ENCODE assay signal across 15 cellular contexts in the genomic region with DNA sequence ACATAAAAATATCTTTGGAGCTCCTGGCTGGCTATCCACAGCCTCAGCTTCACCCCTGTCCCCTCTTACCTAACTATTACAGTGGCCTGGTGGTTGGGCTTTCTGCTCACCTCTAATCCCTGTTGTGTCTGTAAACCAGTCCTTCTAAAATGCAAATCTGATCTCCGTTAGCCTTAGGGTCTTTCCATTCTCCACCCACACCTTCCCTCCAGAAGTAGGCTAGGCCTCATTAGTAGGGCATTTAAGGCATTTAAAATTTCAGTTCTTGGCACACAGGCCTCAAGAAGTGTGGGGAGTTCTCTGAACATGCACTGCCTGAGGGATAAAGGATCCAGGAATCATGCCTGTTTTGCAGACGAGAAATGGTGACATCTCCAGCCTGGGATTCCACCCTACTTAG. TPM values are rescaled to one million over a fixed set of nuclear protein-coding genes. Genes with fewer than 3 reads are reported as not detected.
DNase-seq lines count a peak whose midpoint lies in the region; ATAC-seq and TF ChIP-seq lines count a peak whose summit lies in the region.
"Had no signal": no experiment of that assay in that cellular context is flagged by ENCODE, and none has a peak within 500 bp of the region (broad histone marks: within the 10 kb centered on the region; RNA-seq: fewer than 3 reads in every experiment).

No MANE protein-coding gene starts in this region.

- H3K36me3 ChIP-seq in GM23338 (ENCODE audit: insufficient read depth): no peaks in the 10 kb centered on the region
- no peaks in the 10 kb centered on the region for H3K36me3 ChIP-seq in IMR-90 (ENCODE audit: control insufficient read depth, insufficient read depth, low read length)

- H4K8ac ChIP-seq in IMR-90 (ENCODE audit: low read depth in 2 of 2, low read length in 2 of 2): no peak overlapping the region

- H3K27ac Mint-ChIP-seq in GM23338 (no peak overlapping the region), WTC11 (no peak overlapping the region), osteocyte (ENCODE audit: unreplicated experiment) (no peak overlapping the region)
- no peak overlapping the region for H3K27ac Mint-ChIP-seq in activated CD4-positive, alpha-beta T cell treated with anti-CD3 and anti-CD28 coated beads for 36 hours
- H3K27ac Mint-ChIP-seq: CD4-positive, alpha-beta memory T cell had no signal

- H4K91ac ChIP-seq in IMR-90 (ENCODE audit: insufficient read depth, low read depth, low read length): no peak overlapping the region

- no TSS peak for BruUV-seq in IMR-90 (replicated peaks; lab: Mats Ljungman, UMichigan)

- no peak overlapping the region for H2AK9ac ChIP-seq in IMR-90 (replicated peaks; ENCODE audit: low read depth, low read length, poor library complexity)

- no peak overlapping the region for H3K4me3 Mint-ChIP-seq in GM23338
- H3K4me3 Mint-ChIP-seq in WTC11: no peak overlapping the region
- no peak overlapping the region for H3K4me3 Mint-ChIP-seq in osteocyte (ENCODE audit: unreplicated experiment)
- H3K4me3 Mint-ChIP-seq in activated CD4-positive, alpha-beta T cell treated with anti-CD3 and anti-CD28 coated beads for 36 hours: no peak overlapping the region
- H3K4me3 Mint-ChIP-seq: CD4-positive, alpha-beta memory T cell had no signal

- H3K9me1 ChIP-seq in IMR-90 (ENCODE audit: insufficient read depth, low read length): peaks cover 9% of the 10 kb centered on the region

- in situ Hi-C loops in IMR-90 (cut with MboI; ENCODE audit: low sequenced_read_pairs): no loop called here

- no peak overlapping the region for H3K9ac ChIP-seq in IMR-90 (ENCODE audit: low read depth, low read length)

- H3K27me3 Mint-ChIP-seq in GM23338 (ENCODE audit: insufficient read depth, low read depth, poor library complexity) (no peaks in the 10 kb centered on the region), WTC11 (ENCODE audit: low read depth) (peaks cover 31% of the 10 kb centered on the region), osteocyte (ENCODE audit: unreplicated experiment) (no peaks in the 10 kb centered on the region)
- peaks cover 17% of the 10 kb centered on the region for H3K27me3 Mint-ChIP-seq in activated CD4-positive, alpha-beta T cell treated with anti-CD3 and anti-CD28 coated beads for 36 hours

- no peak overlapping the region for H3K56ac ChIP-seq in IMR-90 (ENCODE audit: extremely low read depth, insufficient read depth, low read length)

- POLR2A ChIA-PET in IMR-90 (lab: Charles Lee; ENCODE audit: unreplicated experiment) (no interaction called here), WTC11 (lab: Charles Lee) (no interaction called here)
- POLR2A ChIA-PET in activated CD4-positive, alpha-beta T cell treated with anti-CD3 and anti-CD28 coated beads for 36 hours (lab: Charles Lee): no interaction called here

- TF ChIP-seq CTCF in GM23338 (conservative IDR thresholded peaks at IDR 0.05; ENCODE audit: low read depth in 2 of 2) (no peak), IMR-90 (conservative IDR thresholded peaks at IDR 0.05; ENCODE audit: low read depth, low read length) (no peak), WTC11 (IDR thresholded peaks at IDR 0.05) (no peak), osteocyte (IDR thresholded peaks at IDR 0.05) (no peak)

- no peak overlapping the region for H3K27ac ChIP-seq in GM23338 (ENCODE audit: low read depth)
- H3K27ac ChIP-seq in IMR-90 (ENCODE audit: insufficient read depth, low read length): no peak overlapping the region

- no peak overlapping the region for H3K14ac ChIP-seq in IMR-90 (replicated peaks; ENCODE audit: low read depth, low read length)

- no peak overlapping the region for H2BK15ac ChIP-seq in IMR-90 (ENCODE audit: low read depth, low read length)

- DNase-seq in GM23338 (ENCODE audit: low spot score): no peak
- DNase-seq in IMR-90: no peak
- no peak for DNase-seq in WTC11 (ENCODE audit: low spot score)
- peak; percentile 65 for DNase-seq in osteocyte (ENCODE audit: extremely low spot score, unreplicated experiment)
- DNase-seq in activated CD4-positive, alpha-beta T cell treated with anti-CD3 and anti-CD28 coated beads for 36 hours: no peak
- DNase-seq in activated CD8-positive, alpha-beta memory T cell treated with anti-CD3 and anti-CD28 coated beads for 24 hours: no peak
- DNase-seq: C1 segment of cervical spinal cord; Calu3; CD4-positive, alpha-beta memory T cell; COR-L47; DND-41; GDM1; H7 had no signal

- no peak overlapping the region for H3K4me2 ChIP-seq in GM23338
- no peak overlapping the region for H3K4me2 ChIP-seq in IMR-90 (ENCODE audit: low read depth, low read length)

- H2AFZ ChIP-seq in GM23338: no peak overlapping the region
- H2AFZ ChIP-seq in IMR-90 (replicated peaks; ENCODE audit: low read length, poor library complexity): peak overlapping the region; percentile 10

- H2BK120ac ChIP-seq in IMR-90 (ENCODE audit: low read depth, low read length): no peak overlapping the region

- no peak overlapping the region for H3K4me3 ChIP-seq in GM23338
- H3K4me3 ChIP-seq in IMR-90 (ENCODE audit: insufficient read depth, low read depth, low read length): no peak overlapping the region

- H3K4me1 Mint-ChIP-seq in GM23338: peaks cover 7% of the 10 kb centered on the region; the same call in 2 of the 3 replicates
- peaks cover 13% of the 10 kb centered on the region for H3K4me1 Mint-ChIP-seq in WTC11
- peaks cover 21% of the 10 kb centered on the region for H3K4me1 Mint-ChIP-seq in osteocyte (ENCODE audit: unreplicated experiment)
- no peaks in the 10 kb centered on the region for H3K4me1 Mint-ChIP-seq in activated CD4-positive, alpha-beta T cell treated with anti-CD3 and anti-CD28 coated beads for 36 hours
- H3K4me1 Mint-ChIP-seq: CD4-positive, alpha-beta memory T cell had no signal

- H2BK20ac ChIP-seq in IMR-90 (ENCODE audit: low read depth, low read length): no peak overlapping the region

- H3K18ac ChIP-seq in IMR-90 (ENCODE audit: low read depth, low read length): no peak overlapping the region

- CTCF ChIA-PET in IMR-90 (lab: Yijun Ruan, JAX) (no interaction called here), WTC11 (lab: Charles Lee) (interaction anchor here (0.6 to 1.4 kb wide), 2 partner anchors 227 to 1259 kb away, joined by 3 to 6 read pairs; no protein-coding TSS in a partner anchor)
- CTCF ChIA-PET in activated CD4-positive, alpha-beta T cell treated with anti-CD3 and anti-CD28 coated beads for 36 hours (lab: Charles Lee): interaction anchor here (1.2 kb wide), 1 partner anchor 23 kb away, joined by 6 read pairs; no protein-coding TSS in a partner anchor

- TF ChIP-seq RAD21 in IMR-90 (IDR thresholded peaks at IDR 0.05; ENCODE audit: low read length): no peak

- H3K79me1 ChIP-seq in IMR-90 (ENCODE audit: low read depth in 1 of 2, low read length in 2 of 2): no peaks in the 10 kb centered on the region

- H3K36me3 Mint-ChIP-seq in GM23338 (ENCODE audit: low read depth): no peaks in the 10 kb centered on the region
- H3K36me3 Mint-ChIP-seq in WTC11: no peaks in the 10 kb centered on the region
- H3K36me3 Mint-ChIP-seq in osteocyte (ENCODE audit: unreplicated experiment): no peaks in the 10 kb centered on the region
- H3K36me3 Mint-ChIP-seq in activated CD4-positive, alpha-beta T cell treated with anti-CD3 and anti-CD28 coated beads for 36 hours (ENCODE audit: low read depth): no peaks in the 10 kb centered on the region
- H3K36me3 Mint-ChIP-seq: CD4-positive, alpha-beta memory T cell had no signal

- H2BK5ac ChIP-seq in IMR-90 (ENCODE audit: low read depth, low read length, poor library complexity, severe bottlenecking): no peak overlapping the region

- no peak overlapping the region for H3K4ac ChIP-seq in IMR-90 (ENCODE audit: low read depth, low read length)

- ATAC-seq in GM23338: peak; percentile 90
- ATAC-seq in IMR-90 (ENCODE audit: low read depth): no peak
- peak; percentile 91 for ATAC-seq in WTC11
- no peak for ATAC-seq in activated CD4-positive, alpha-beta T cell treated with anti-CD3 and anti-CD28 coated beads for 36 hours
- ATAC-seq in GM18511 (IDR thresholded peaks at IDR 0.05; ENCODE audit: unreplicated experiment): no peak
- ATAC-seq: HCT116 had no signal

- no peaks in the 10 kb centered on the region for H3K9me3 Mint-ChIP-seq in GM23338
- H3K9me3 Mint-ChIP-seq in WTC11: peaks cover 6% of the 10 kb centered on the region
- H3K9me3 Mint-ChIP-seq in osteocyte (ENCODE audit: unreplicated experiment): peaks cover 4% of the 10 kb centered on the region
- no peaks in the 10 kb centered on the region for H3K9me3 Mint-ChIP-seq in activated CD4-positive, alpha-beta T cell treated with anti-CD3 and anti-CD28 coated beads for 36 hours (ENCODE audit: low read depth)

- no peak overlapping the region for H4K5ac ChIP-seq in IMR-90 (ENCODE audit: low read depth, low read length)

- no peak overlapping the region for H2AK5ac ChIP-seq in IMR-90 (ENCODE audit: low read depth, low read length)

- intact Hi-C loops in IMR-90 (cut with micrococcal nuclease): no loop called here
- intact Hi-C loops in activated CD4-positive, alpha-beta T cell treated with anti-CD3 and anti-CD28 coated beads for 36 hours (cut with DNase I, micrococcal nuclease): no loop called here

- H3K9me2 ChIP-seq in GM23338 (ENCODE audit: insufficient read depth): no peaks in the 10 kb centered on the region

- WGBS in IMR-90 (ENCODE audit: extremely low coverage in 2 of 2, insufficient read length in 1 of 2), 2 experiments: no CpG with 5 or more reads among the region's 2 CpGs

- H3K23ac ChIP-seq in IMR-90 (ENCODE audit: low read depth, low read length): no peak overlapping the region

- H3F3A ChIP-seq in GM23338 (replicated peaks; ENCODE audit: low read depth): no peaks in the 10 kb centered on the region

- no peaks in the 10 kb centered on the region for H3K79me2 ChIP-seq in GM23338 (replicated peaks; ENCODE audit: insufficient read depth)

- no peak for TF ChIP-seq POLR2A in IMR-90 (IDR thresholded peaks at IDR 0.05; ENCODE audit: low read depth, low read length)

- no peaks in the 10 kb centered on the region for H4K20me1 ChIP-seq in GM23338 (replicated peaks; ENCODE audit: insufficient read depth)
- H4K20me1 ChIP-seq in IMR-90 (ENCODE audit: insufficient read depth, low read length): no peaks in the 10 kb centered on the region

- dilution Hi-C loops in IMR-90 (cut with HindIII; ENCODE audit: low sequenced_read_pairs, unreplicated experiment): no loop called here

- H3K27me3 ChIP-seq in GM23338 (ENCODE audit: insufficient read depth) (no peaks in the 10 kb centered on the region), IMR-90 (ENCODE audit: control insufficient read depth, insufficient read depth, low read length) (no peaks in the 10 kb centered on the region; the same call in 1 of the 2 replicates)

- no peaks in the 10 kb centered on the region for H3K9me3 ChIP-seq in IMR-90 (ENCODE audit: control insufficient read depth, insufficient read depth, low read length)

- no peaks in the 10 kb centered on the region for H3K4me1 ChIP-seq in GM23338 (ENCODE audit: insufficient read depth)
- H3K4me1 ChIP-seq in IMR-90 (ENCODE audit: control insufficient read depth, insufficient read depth, low read length): peaks cover 10% of the 10 kb centered on the region

RNA-seq across cellular contexts. Expression of a gene that starts 26.4 kb away (rescaled TPM):
- total RNA-seq in GM23338 (2014; rRNA removed; shearing (Covaris generic)): 132 and 160 TPM in 2 replicates
- polyA plus RNA-seq in GM23338 (2016; fragmentation: Nextera tagmentation; extraction: Ambion mirVana): 25.4 and 27.3 TPM in 2 replicates
- total RNA-seq in IMR-90 (2012; rRNA removed): 87.5 and 259 TPM in 2 replicates
- polyA plus RNA-seq in IMR-90 (2012; rRNA removed): 157 and 270 TPM in 2 replicates
- 105 and 264 TPM in 2 replicates for polyA plus RNA-seq in IMR-90 (2012; cell fraction: cytosol; rRNA removed)
- polyA plus RNA-seq in IMR-90 (2012; cell fraction: nucleus; rRNA removed; ENCODE audit: low replicate concordance): 249 and 547 TPM in 2 replicates
- 38.5 to 57.0 TPM (median 38.5 TPM) in 3 replicates for total RNA-seq in WTC11 (2021)
- 334 and 341 TPM in 2 replicates for total RNA-seq in osteocyte
- total RNA-seq in activated CD4-positive, alpha-beta T cell treated with anti-CD3 and anti-CD28 coated beads for 36 hours: 10 to 100 TPM; 31.5 to 49.6 TPM
- total RNA-seq: CD4-positive, alpha-beta memory T cell had no signal
- polyA plus RNA-seq: CD4-positive, alpha-beta memory T cell had no signal

Comparison
In these comparisons a context has a peak if more than half of its experiments do, and no peak if none do; other contexts are left out.
1. ATAC-seq: peak in GM23338 (single experiment) and WTC11 (single experiment); none in IMR-90 (single experiment), activated CD4-positive, alpha-beta T cell treated with anti-CD3 and anti-CD28 coated beads for 36 hours (single experiment) and GM18511 (single experiment).